1 cellular context compared by ENCODE assay signal in the genomic region with DNA sequence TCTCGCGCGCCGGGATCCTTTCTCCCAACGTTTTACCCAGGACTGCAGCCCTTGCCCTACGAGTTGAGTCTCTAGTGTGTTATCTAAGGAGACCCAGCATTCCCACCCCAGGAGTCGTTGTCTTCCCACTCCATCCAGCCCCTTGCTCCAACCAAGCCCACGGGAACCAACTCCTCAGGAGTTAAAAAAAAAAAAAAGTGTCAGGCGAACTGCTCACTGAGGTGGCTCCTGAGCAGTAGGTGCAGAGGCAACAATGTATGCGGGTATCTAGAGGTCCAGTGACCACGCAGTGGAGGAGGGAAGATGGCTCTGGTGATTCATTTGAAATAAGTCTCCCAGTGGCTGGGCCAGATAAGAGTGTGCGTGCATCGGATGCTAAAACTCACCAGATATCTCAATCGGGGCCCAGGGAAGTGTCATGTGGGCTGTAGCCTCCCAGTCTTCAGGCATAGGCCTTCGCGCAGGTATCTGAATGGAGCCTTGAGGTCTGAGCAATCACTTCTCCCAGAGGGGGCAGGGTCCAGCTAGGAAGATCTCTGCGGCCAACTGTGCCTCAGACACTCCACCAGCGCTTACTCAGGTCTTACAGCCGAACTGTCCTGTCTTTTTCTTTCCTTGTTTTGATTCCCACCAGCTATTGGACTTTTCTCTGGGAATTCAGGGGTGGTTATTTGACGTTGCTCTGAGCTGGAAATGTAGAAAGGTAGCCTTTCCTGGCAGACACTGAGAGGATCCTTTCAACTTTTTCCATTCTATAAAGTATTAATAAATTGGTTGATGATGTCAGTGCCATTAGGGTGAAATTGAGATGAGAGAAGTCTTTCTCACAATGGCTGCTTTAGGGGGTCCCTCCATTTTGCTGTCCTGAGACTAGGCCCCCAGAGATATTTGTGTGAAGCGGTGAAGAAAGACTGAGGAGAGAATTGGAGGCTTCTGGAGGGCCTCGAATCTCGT.
TF ChIP-seq lines count a peak whose summit lies in the region.

No MANE protein-coding gene starts in this region.

TF ChIP-seq in H1, 55 proteins besides CTCF, POLR2A, EP300 and RAD21:
- TF ChIP-seq SUZ12 (IDR thresholded peaks at IDR 0.05; ENCODE audit: low read length): peak; percentile 69
- peak; percentile 79 for TF ChIP-seq RNF2 (IDR thresholded peaks at IDR 0.05; ENCODE audit: borderline replicate concordance, low read depth, low read length, missing control alignments, poor library complexity, severe bottlenecking)
- peak; percentile 60 for TF ChIP-seq EZH2 (IDR thresholded peaks at IDR 0.05; ENCODE audit: low read depth, low read length, severe bottlenecking)
- TF ChIP-seq, protein P1, sequence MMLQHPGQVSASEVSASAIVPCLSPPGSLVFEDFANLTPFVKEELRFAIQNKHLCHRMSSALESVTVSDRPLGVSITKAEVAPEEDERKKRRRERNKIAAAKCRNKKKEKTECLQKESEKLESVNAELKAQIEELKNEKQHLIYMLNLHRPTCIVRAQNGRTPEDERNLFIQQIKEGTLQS (IDR thresholded peaks at IDR 0.05; ENCODE audit: insufficient read depth, low read depth, low read length): no peak
- peak; percentile 6 for TF ChIP-seq ASH2L (IDR thresholded peaks at IDR 0.05; ENCODE audit: low read length)
- TF ChIP-seq KDM4A (IDR thresholded peaks at IDR 0.05; ENCODE audit: low read depth, low read length, severe bottlenecking): peak; percentile 27
- TF ChIP-seq ZNF274 (IDR thresholded peaks at IDR 0.05; ENCODE audit: borderline replicate concordance, extremely low read depth, low read length): no peak
- TF ChIP-seq CBX8 (IDR thresholded peaks at IDR 0.05; ENCODE audit: borderline replicate concordance, low read depth, low read length): no peak
- no peak for TF ChIP-seq POU5F1 (IDR thresholded peaks at IDR 0.05; ENCODE audit: low read depth, low read length)
